16 cellular contexts compared by ENCODE assay signal in the genomic region with DNA sequence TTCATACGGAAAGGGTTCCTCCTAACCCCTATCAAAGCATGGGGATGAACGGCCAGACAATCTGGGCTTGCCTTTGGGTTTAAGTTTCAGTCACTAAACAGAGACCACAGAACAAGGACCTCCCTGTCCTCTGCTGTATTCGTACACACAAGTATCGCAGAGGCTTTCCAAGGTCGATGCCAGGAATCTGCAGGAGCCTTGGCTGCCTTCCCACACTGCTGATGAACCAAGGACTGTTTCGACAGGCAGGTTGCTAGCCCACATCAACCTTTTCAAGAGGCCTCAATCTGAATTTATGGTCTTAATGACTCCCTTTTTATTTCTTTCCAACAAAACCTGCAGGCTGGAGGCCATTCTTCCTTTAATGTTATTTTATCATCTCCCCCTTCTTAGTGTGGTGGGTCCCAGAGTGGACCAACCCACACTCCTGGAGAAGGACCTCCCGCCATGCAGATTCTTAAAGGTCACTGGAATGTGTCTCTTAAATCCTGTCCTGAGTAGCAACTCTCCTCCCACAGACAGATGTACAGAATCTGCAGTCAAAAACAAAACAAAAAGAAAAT. TPM values are rescaled to one million over a fixed set of nuclear protein-coding genes. Genes with fewer than 3 reads are reported as not detected.
A peak's percentile ranks its signal among the peaks of the same experiment; 100 is the strongest.
DNase-seq lines count a peak whose midpoint lies in the region; TF ChIP-seq lines count a peak whose summit lies in the region.
"Had no signal": no experiment of that assay in that cellular context is flagged by ENCODE, and none has a peak within 500 bp of the region (broad histone marks: within the 10 kb centered on the region; RNA-seq: fewer than 3 reads in every experiment).

No MANE protein-coding gene starts in this region.

- POLR2A ChIA-PET in Caco-2 (lab: Charles Lee) = no interaction called here

- in situ Hi-C loops in G401 (cut with HindIII; ENCODE audit: low sequenced_read_pairs) = no loop called here

- H3K4me1 ChIP-seq in ovary (ENCODE audit: insufficient read depth) = peaks cover 6% of the 10 kb centered on the region
- no peaks in the 10 kb centered on the region for H3K4me1 ChIP-seq in Caco-2
- H3K4me1 ChIP-seq: BE2C had no signal

- no peaks in the 10 kb centered on the region for H3K4me1 Mint-ChIP-seq in Caco-2 (ENCODE audit: low read depth, unreplicated experiment)

- intact Hi-C loops in ovary (cut with DNase I) = no loop called here
- intact Hi-C loops in Caco-2 (cut with micrococcal nuclease; ENCODE audit: unreplicated experiment) = no loop called here

- H3K36me3 ChIP-seq in ovary (no peaks in the 10 kb centered on the region), Caco-2 (ENCODE audit: control insufficient read depth, insufficient read depth, low read length) (no peaks in the 10 kb centered on the region)
- H3K36me3 ChIP-seq: BE2C had no signal

- H3K27ac ChIP-seq in ovary = no peak overlapping the region

- TF ChIP-seq POLR2A in ovary (IDR thresholded peaks at IDR 0.05) = no peak

- TF ChIP-seq CTCF in fibroblast of villous mesenchyme (IDR thresholded peaks at IDR 0.05; ENCODE audit: insufficient read depth, low read depth, low read length) (no peak), ovary (IDR thresholded peaks at IDR 0.05) (no peak), Caco-2 (IDR thresholded peaks at IDR 0.05; ENCODE audit: insufficient read depth in 1 of 2, low read depth in 1 of 2, low read length in 1 of 2, severe bottlenecking in 1 of 2, unreplicated experiment in 1 of 2) (no peak)

- no TSS peak for BruUV-seq in Caco-2 (replicated peaks; lab: Mats Ljungman, UMichigan)

- WGBS in ovary, 3 donors = 22 to 27% (median 25%) methylated on average over 7 of the region's 7 CpGs

- DNase-seq in G401 (ENCODE audit: low spot score) (peak; percentile 44), NCI-H446 treated with DMSO at 0.1 percent for 48 hours (lab: John Stamatoyannopoulos, UW) (peak; percentile 58), fibroblast of villous mesenchyme (ENCODE audit: low read depth) (peak; percentile 14), ovary (peak in 4 of 5 donors; percentile 40 to 60 (median 58)), A172 (ENCODE audit: low spot score) (no peak), SW 1271 (lab: John Stamatoyannopoulos, UW) (no peak), Caco-2 (no peak)
- DNase-seq in activated naive CD4-positive, alpha-beta T cell treated with Interleukin-2 at 50 U/mL for 16 hours = no peak
- DNase-seq: activated CD4-positive, alpha-beta T cell treated with anti-CD3 and anti-CD28 coated beads, Interleukin-2, amount 50 U/mL, for 48 hours; activated gamma-delta T cell; BE2C; cerebellar nuclear complex; mesendoderm; stimulated activated naive CD4-positive, alpha-beta T cell; T-cell had no signal

- no peaks in the 10 kb centered on the region for H3K36me3 Mint-ChIP-seq in Caco-2 (ENCODE audit: insufficient read depth, unreplicated experiment)
- H3K36me3 Mint-ChIP-seq: T-cell had no signal

- no peaks in the 10 kb centered on the region for H3K9me3 Mint-ChIP-seq in Caco-2 (ENCODE audit: unreplicated experiment)
- H3K9me3 Mint-ChIP-seq: T-cell had no signal

- CTCF ChIA-PET in Caco-2 (lab: Charles Lee) = no interaction called here

- H3K27me3 ChIP-seq in ovary (no peaks in the 10 kb centered on the region), Caco-2 (replicated peaks; ENCODE audit: control insufficient read depth, insufficient read depth, low read length) (no peaks in the 10 kb centered on the region)
- H3K27me3 ChIP-seq: BE2C had no signal

- H3K4me3 ChIP-seq in fibroblast of villous mesenchyme (ENCODE audit: low read depth, low read length) = no peak overlapping the region
- no peak overlapping the region for H3K4me3 ChIP-seq in ovary
- H3K4me3 ChIP-seq in Caco-2 (ENCODE audit: low read depth, low read length) = no peak overlapping the region

- H3K9me3 ChIP-seq in ovary (no peaks in the 10 kb centered on the region), Caco-2 (no peaks in the 10 kb centered on the region)
- H3K9me3 ChIP-seq: BE2C had no signal

- no peak for TF ChIP-seq EP300 in ovary (IDR thresholded peaks at IDR 0.05)

- no peak overlapping the region for H3K4me3 Mint-ChIP-seq in Caco-2 (ENCODE audit: unreplicated experiment)
- H3K4me3 Mint-ChIP-seq: T-cell had no signal

- H3K27ac Mint-ChIP-seq in Caco-2 (ENCODE audit: unreplicated experiment) = no peak overlapping the region
- H3K27ac Mint-ChIP-seq: T-cell had no signal

- no peaks in the 10 kb centered on the region for H3K27me3 Mint-ChIP-seq in Caco-2 (ENCODE audit: insufficient read depth, unreplicated experiment)

RNA-seq across cellular contexts. Expression of gene JCAD, which starts 45.6 kb away (rescaled TPM):
- total RNA-seq in G401 (2014; rRNA removed; shearing (Covaris generic)) = not detected in 2 replicates
- total RNA-seq in fibroblast of villous mesenchyme (7.8 and 18.7 TPM in 2 replicates), ovary (10 to 100 TPM; 10.4 to 46.5 (median 23.8) TPM), Caco-2 (2022) (10.0 and 13.0 TPM in 2 replicates)
- 10 to 100 TPM; 10.0 to 71.7 TPM for polyA plus RNA-seq in ovary
- total RNA-seq in A172 (2014; rRNA removed; shearing (Covaris generic)) = 3.2 and 4.2 TPM in 2 replicates
- total RNA-seq: OCI-LY7 had no signal

Comparison
In these comparisons a context has a peak if more than half of its experiments do, and no peak if none do; other contexts are left out.
1. DNase-seq: peak in G401 (single experiment), NCI-H446 treated with DMSO at 0.1 percent for 48 hours (single experiment), fibroblast of villous mesenchyme (single experiment) and ovary (4 of 5); none in activated naive CD4-positive, alpha-beta T cell treated with Interleukin-2 at 50 U/mL for 16 hours (single experiment), A172 (single experiment), SW 1271 (0 of 2) and Caco-2 (0 of 2).